17 cellular contexts compared by ENCODE assay signal in genomic region chr22:18148508-18148965, GRCh38. TPM values are rescaled to one million over a fixed set of nuclear protein-coding genes. Genes with fewer than 3 reads are reported as not detected.
DNase-seq lines count a peak whose midpoint lies in the region; ATAC-seq, FAIRE-seq and TF ChIP-seq lines count a peak whose summit lies in the region.
"Had no signal": no experiment of that assay in that cellular context is flagged by ENCODE, and none has a peak within 500 bp of the region (broad histone marks: within the 10 kb centered on the region; RNA-seq: fewer than 3 reads in every experiment).

No MANE protein-coding gene starts in this region.

- POLR2A ChIA-PET in naive thymus-derived CD8-positive, alpha-beta T cell (lab: Charles Lee) = no interaction called here

- no peak for TF ChIP-seq CTCF in endothelial cell (IDR thresholded peaks at IDR 0.05; ENCODE audit: unreplicated experiment)

- no peaks in the 10 kb centered on the region for H3K36me3 Mint-ChIP-seq in activated naive CD4-positive, alpha-beta T cell treated with anti-CD3 and anti-CD28 coated beads for 36 hours (ENCODE audit: low read depth)
- H3K36me3 Mint-ChIP-seq in activated T-helper 2 cell treated with anti-CD3 and anti-CD28 coated beads, Interferon-gamma antibody, Interleukin-2, Interleukin-4, amounts not matched to agents 10 μg/mL and 5 μg/mL and 100 μg/mL, durations not matched to agents 14 hours and 24 hours and 36 hours (ENCODE audit: low read depth) = peaks cover 4% of the 10 kb centered on the region
- no peaks in the 10 kb centered on the region for H3K36me3 Mint-ChIP-seq in naive thymus-derived CD8-positive, alpha-beta T cell
- no peaks in the 10 kb centered on the region for H3K36me3 Mint-ChIP-seq in endothelial cell (ENCODE audit: low read depth, unreplicated experiment)

- ATAC-seq in naive thymus-derived CD8-positive, alpha-beta T cell = no peak
- ATAC-seq in GM18870 (IDR thresholded peaks at IDR 0.05; ENCODE audit: unreplicated experiment) = no peak

- peak; percentile 90 for FAIRE-seq in GM12892 (lab: Jason Lieb, UNC)

- intact Hi-C loops in activated naive CD4-positive, alpha-beta T cell treated with anti-CD3 and anti-CD28 coated beads for 36 hours (cut with micrococcal nuclease) = no loop called here
- intact Hi-C loops in activated T-helper 2 cell treated with anti-CD3 and anti-CD28 coated beads, Interferon-gamma antibody, Interleukin-2, Interleukin-4, amounts not matched to agents 10 μg/mL and 5 μg/mL and 100 μg/mL, durations not matched to agents 14 hours and 24 hours and 36 hours (cut with micrococcal nuclease) = loop anchor here (2.0 kb wide), 1 partner anchor 72 kb away; the partner anchor contains the start of gene PEX26
- intact Hi-C loops in cardiac septum (cut with DNase I) = no loop called here

- H3K9me3 Mint-ChIP-seq in activated naive CD4-positive, alpha-beta T cell treated with anti-CD3 and anti-CD28 coated beads for 36 hours = no peaks in the 10 kb centered on the region
- no peaks in the 10 kb centered on the region for H3K9me3 Mint-ChIP-seq in activated T-helper 2 cell treated with anti-CD3 and anti-CD28 coated beads, Interferon-gamma antibody, Interleukin-2, Interleukin-4, amounts not matched to agents 10 μg/mL and 5 μg/mL and 100 μg/mL, durations not matched to agents 14 hours and 24 hours and 36 hours
- H3K9me3 Mint-ChIP-seq in naive thymus-derived CD8-positive, alpha-beta T cell = no peaks in the 10 kb centered on the region
- no peaks in the 10 kb centered on the region for H3K9me3 Mint-ChIP-seq in endothelial cell (ENCODE audit: unreplicated experiment)
- H3K9me3 Mint-ChIP-seq: endodermal cell had no signal

- H3K27me3 Mint-ChIP-seq in activated naive CD4-positive, alpha-beta T cell treated with anti-CD3 and anti-CD28 coated beads for 36 hours (ENCODE audit: low read depth) = no peaks in the 10 kb centered on the region
- H3K27me3 Mint-ChIP-seq in activated T-helper 2 cell treated with anti-CD3 and anti-CD28 coated beads, Interferon-gamma antibody, Interleukin-2, Interleukin-4, amounts not matched to agents 10 μg/mL and 5 μg/mL and 100 μg/mL, durations not matched to agents 14 hours and 24 hours and 36 hours (ENCODE audit: low read depth) = no peaks in the 10 kb centered on the region
- H3K27me3 Mint-ChIP-seq in naive thymus-derived CD8-positive, alpha-beta T cell = no peaks in the 10 kb centered on the region
- H3K27me3 Mint-ChIP-seq in endothelial cell (ENCODE audit: unreplicated experiment) = no peaks in the 10 kb centered on the region

- peak overlapping the region; percentile 77 for H3K4me3 Mint-ChIP-seq in activated naive CD4-positive, alpha-beta T cell treated with anti-CD3 and anti-CD28 coated beads for 36 hours
- peak overlapping the region; percentile 86 for H3K4me3 Mint-ChIP-seq in activated T-helper 2 cell treated with anti-CD3 and anti-CD28 coated beads, Interferon-gamma antibody, Interleukin-2, Interleukin-4, amounts not matched to agents 10 μg/mL and 5 μg/mL and 100 μg/mL, durations not matched to agents 14 hours and 24 hours and 36 hours (ENCODE audit: low read depth)
- H3K4me3 Mint-ChIP-seq in naive thymus-derived CD8-positive, alpha-beta T cell = peak overlapping the region in 8 of 10 donors; percentile 44 to 92 (median 90)
- H3K4me3 Mint-ChIP-seq in endothelial cell (ENCODE audit: unreplicated experiment) = no peak overlapping the region

- no peak for TF ChIP-seq POLR2A in GM12892 (IDR thresholded peaks at IDR 0.05; ENCODE audit: low read depth, low read length)

- peaks cover 28% of the 10 kb centered on the region for H3K4me1 Mint-ChIP-seq in activated naive CD4-positive, alpha-beta T cell treated with anti-CD3 and anti-CD28 coated beads for 36 hours (ENCODE audit: low read depth)
- H3K4me1 Mint-ChIP-seq in activated T-helper 2 cell treated with anti-CD3 and anti-CD28 coated beads, Interferon-gamma antibody, Interleukin-2, Interleukin-4, amounts not matched to agents 10 μg/mL and 5 μg/mL and 100 μg/mL, durations not matched to agents 14 hours and 24 hours and 36 hours (ENCODE audit: low read depth) = peaks cover 32% of the 10 kb centered on the region
- H3K4me1 Mint-ChIP-seq in naive thymus-derived CD8-positive, alpha-beta T cell = peaks cover 19 to 51% (median 45%) of the 10 kb centered on the region in 4 donors
- H3K4me1 Mint-ChIP-seq in endothelial cell (ENCODE audit: unreplicated experiment) = no peaks in the 10 kb centered on the region
- H3K4me1 Mint-ChIP-seq: endodermal cell had no signal

- no peak overlapping the region for H3K27ac Mint-ChIP-seq in activated naive CD4-positive, alpha-beta T cell treated with anti-CD3 and anti-CD28 coated beads for 36 hours
- no peak overlapping the region for H3K27ac Mint-ChIP-seq in activated T-helper 2 cell treated with anti-CD3 and anti-CD28 coated beads, Interferon-gamma antibody, Interleukin-2, Interleukin-4, amounts not matched to agents 10 μg/mL and 5 μg/mL and 100 μg/mL, durations not matched to agents 14 hours and 24 hours and 36 hours
- peak overlapping the region in 7 of 10 donors; percentile 28 to 93 (median 87) for H3K27ac Mint-ChIP-seq in naive thymus-derived CD8-positive, alpha-beta T cell
- no peak overlapping the region for H3K27ac Mint-ChIP-seq in endothelial cell (ENCODE audit: unreplicated experiment)
- H3K27ac Mint-ChIP-seq: endodermal cell had no signal

- DNase-seq in activated naive CD4-positive, alpha-beta T cell treated with anti-CD3 and anti-CD28 coated beads for 36 hours = no peak
- DNase-seq in activated naive CD4-positive, alpha-beta T cell (lab: John Stamatoyannopoulos, UW) = no peak
- DNase-seq in GM12892 (ENCODE audit: insufficient read length) (no peak), cardiac septum (ENCODE audit: low spot score) (no peak), endothelial cell (ENCODE audit: low spot score) (no peak)
- DNase-seq in activated T-helper 2 cell treated with anti-CD3 and anti-CD28 coated beads, Interferon-gamma antibody, Interleukin-2, Interleukin-4, amounts not matched to agents 10 μg/mL and 5 μg/mL and 100 μg/mL, durations not matched to agents 14 hours and 24 hours and 36 hours (ENCODE audit: low spot score) = no peak
- no peak for DNase-seq in naive thymus-derived CD8-positive, alpha-beta T cell
- DNase-seq: activated CD4-positive, alpha-beta T cell treated with anti-CD3 and anti-CD28 coated beads, Interleukin-2, amount 50 U/mL, for 1 hour; central memory CD4-positive, alpha-beta T cell; endodermal cell; HCEC 1CT; KBM-7; NCI-H226; nucleus accumbens; Right ventricle myocardium superior; stimulated activated CD4-positive, alpha-beta T cell treated with anti-CD3 and anti-CD28 coated beads, Interleukin-4, amount 100 ng/mL, for 4 hours had no signal

- CTCF ChIA-PET in activated naive CD4-positive, alpha-beta T cell treated with anti-CD3 and anti-CD28 coated beads for 36 hours (lab: Charles Lee) = interaction anchor here (0.6 to 1.9 kb wide), 2 partner anchors 20 to 72 kb away, joined by 3 to 17 read pairs; partner anchors contain the start of gene PEX26

RNA-seq across cellular contexts. Expression of gene USP18, which starts 1.4 kb away (rescaled TPM):
- 10 to 100 TPM; 13.4 to 13.9 TPM for total RNA-seq in activated naive CD4-positive, alpha-beta T cell treated with anti-CD3 and anti-CD28 coated beads for 36 hours
- polyA plus RNA-seq in GM12892 (2012; ENCODE audit: missing spikeins) = 21.3 TPM
- total RNA-seq in activated T-helper 2 cell treated with anti-CD3 and anti-CD28 coated beads, Interferon-gamma antibody, Interleukin-2, Interleukin-4, amounts not matched to agents 10 μg/mL and 5 μg/mL and 100 μg/mL, durations not matched to agents 14 hours and 24 hours and 36 hours = 10.6 and 12.3 TPM in 2 replicates
- total RNA-seq in naive thymus-derived CD8-positive, alpha-beta T cell = 1 to 10 TPM; 2.9 to 3.9 TPM
- polyA plus RNA-seq in naive thymus-derived CD8-positive, alpha-beta T cell = 10 to 100 TPM in 1 of 3 donors, 1 to 10 TPM in 2; 8.0 to 11.2 (median 9.1) TPM
- total RNA-seq in cardiac septum (1.4 TPM), endothelial cell (ENCODE audit: unreplicated experiment) (0.85 TPM)

RNA-seq across cellular contexts. Expression of gene TUBA8, which starts 37.9 kb away (rescaled TPM):
- total RNA-seq in activated naive CD4-positive, alpha-beta T cell treated with anti-CD3 and anti-CD28 coated beads for 36 hours = under 1 TPM in 1 of 2 experiments, not detected in 1; 0.25 TPM
- 5.1 TPM for polyA plus RNA-seq in GM12892 (2012; ENCODE audit: missing spikeins)
- 1.8 and 2.3 TPM in 2 replicates for total RNA-seq in activated T-helper 2 cell treated with anti-CD3 and anti-CD28 coated beads, Interferon-gamma antibody, Interleukin-2, Interleukin-4, amounts not matched to agents 10 μg/mL and 5 μg/mL and 100 μg/mL, durations not matched to agents 14 hours and 24 hours and 36 hours
- total RNA-seq in naive thymus-derived CD8-positive, alpha-beta T cell = 1 to 10 TPM; 2.9 to 3.9 TPM
- polyA plus RNA-seq in naive thymus-derived CD8-positive, alpha-beta T cell = 1 to 10 TPM in 1 of 3 donors, under 1 TPM in 1, not detected in 1; 0.80 to 1.3 TPM
- total RNA-seq in cardiac septum (84.0 TPM), endothelial cell (ENCODE audit: unreplicated experiment) (0.46 TPM)

Comparison
In these comparisons a context has a peak if more than half of its experiments do, and no peak if none do; other contexts are left out.
1. H3K27ac Mint-ChIP-seq: peak in naive thymus-derived CD8-positive, alpha-beta T cell (7 of 10); none in activated naive CD4-positive, alpha-beta T cell treated with anti-CD3 and anti-CD28 coated beads for 36 hours (single experiment), activated T-helper 2 cell treated with anti-CD3 and anti-CD28 coated beads, Interferon-gamma antibody, Interleukin-2, Interleukin-4, amounts not matched to agents 10 μg/mL and 5 μg/mL and 100 μg/mL, durations not matched to agents 14 hours and 24 hours and 36 hours (single experiment) and endothelial cell (single experiment).
2. RNA of gene TUBA8, which starts 37.9 kb away (total RNA-seq): 84.0 TPM in cardiac septum (single experiment); 2.9 to 3.9 TPM in naive thymus-derived CD8-positive, alpha-beta T cell, 1.8 to 2.3 TPM in activated T-helper 2 cell treated with anti-CD3 and anti-CD28 coated beads, Interferon-gamma antibody, Interleukin-2, Interleukin-4, amounts not matched to agents 10 μg/mL and 5 μg/mL and 100 μg/mL, durations not matched to agents 14 hours and 24 hours and 36 hours, 0.46 TPM in endothelial cell (single experiment) and 0.25 TPM in activated naive CD4-positive, alpha-beta T cell treated with anti-CD3 and anti-CD28 coated beads for 36 hours; every median in the first group is over 10 times any median in the second.